Comparison of ENCODE assay signal across 8 cellular contexts in the genomic region with DNA sequence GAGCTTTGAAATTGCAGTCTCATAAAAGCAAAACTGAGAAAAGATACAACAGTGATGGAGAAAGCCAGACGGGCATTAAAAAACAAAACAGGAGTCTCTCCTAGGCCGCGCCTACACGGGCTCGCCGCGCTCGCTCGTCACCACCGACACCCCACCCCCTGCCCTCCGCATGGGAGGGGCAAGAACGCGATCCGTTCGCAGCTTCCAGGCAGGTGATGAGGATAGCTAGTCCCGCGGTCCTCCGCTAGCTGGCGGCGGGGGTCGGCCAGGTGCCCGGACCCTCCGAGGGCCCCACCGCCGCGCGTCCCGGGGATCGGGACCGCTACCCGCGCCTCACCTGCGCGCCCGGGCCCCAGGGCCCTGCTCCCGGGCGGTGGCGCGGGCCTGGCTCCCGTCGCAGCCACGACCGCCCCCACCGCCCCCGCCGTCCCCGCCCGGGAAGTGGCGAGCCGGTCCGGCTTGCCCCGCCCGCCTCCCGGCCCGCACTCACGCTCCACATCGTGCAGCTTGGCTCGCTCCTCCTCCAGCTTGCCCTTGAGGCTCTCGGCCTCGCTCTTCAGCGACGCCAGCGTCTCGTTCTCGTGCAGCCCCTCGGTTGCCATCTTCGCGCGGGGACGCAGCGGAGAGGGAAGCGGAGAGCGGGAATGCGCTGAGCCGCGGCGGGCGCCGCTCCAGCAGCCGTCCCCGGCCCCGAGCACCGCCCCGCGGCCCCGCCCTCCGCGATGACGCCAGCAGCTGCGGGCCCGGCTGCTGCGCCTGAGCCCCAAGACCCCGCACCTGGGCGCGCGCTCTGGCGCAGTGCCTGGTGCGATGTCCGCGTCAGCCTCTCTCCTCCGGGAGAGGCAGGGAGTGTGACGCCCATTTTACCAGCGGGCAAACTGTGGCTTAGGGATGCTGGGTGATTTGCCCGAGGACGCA. TPM values are rescaled to one million over a fixed set of nuclear protein-coding genes. Genes with fewer than 3 reads are reported as not detected.
DNase-seq lines count a peak whose midpoint lies in the region; ATAC-seq lines count a peak whose summit lies in the region.

No MANE protein-coding gene starts in this region.

- ATAC-seq in GM18909 (IDR thresholded peaks at IDR 0.05; ENCODE audit: poor library complexity, unreplicated experiment): peak; percentile 86
- peak; percentile 85 for ATAC-seq in HG03139 (IDR thresholded peaks at IDR 0.05; ENCODE audit: unreplicated experiment)

- peak; percentile 96 for DNase-seq in AG20443 (ENCODE audit: low spot score)
- DNase-seq in NCI-H226: peak; percentile 75
- peak; percentile 80 for DNase-seq in activated CD4-positive, alpha-beta T cell treated with anti-CD3 and anti-CD28 coated beads for 1 hour
- DNase-seq in cerebellum (ENCODE audit: low spot score): peak; percentile 96
- DNase-seq in kidney glomerular epithelial cell (lab: John Stamatoyannopoulos, UW): peak; percentile 49
- DNase-seq in stimulated activated CD4-positive, alpha-beta T cell treated with anti-CD3 and anti-CD28 coated beads, Interleukin-1b, Interleukin-23, amount 100 ng/mL, for 1 hour (ENCODE audit: low read depth in 2 of 2): peak; percentile 67 to 74

RNA-seq across cellular contexts. Expression of a gene that starts 11.7 kb away (rescaled TPM):
- total RNA-seq in cerebellum: 53.1 TPM

Comparison
In these comparisons a context has a peak if more than half of its experiments do, and no peak if none do; other contexts are left out.
1. Peak in every context shown above with its lines: DNase-seq and ATAC-seq.